23 cellular contexts compared by ENCODE assay signal in the genomic region with DNA sequence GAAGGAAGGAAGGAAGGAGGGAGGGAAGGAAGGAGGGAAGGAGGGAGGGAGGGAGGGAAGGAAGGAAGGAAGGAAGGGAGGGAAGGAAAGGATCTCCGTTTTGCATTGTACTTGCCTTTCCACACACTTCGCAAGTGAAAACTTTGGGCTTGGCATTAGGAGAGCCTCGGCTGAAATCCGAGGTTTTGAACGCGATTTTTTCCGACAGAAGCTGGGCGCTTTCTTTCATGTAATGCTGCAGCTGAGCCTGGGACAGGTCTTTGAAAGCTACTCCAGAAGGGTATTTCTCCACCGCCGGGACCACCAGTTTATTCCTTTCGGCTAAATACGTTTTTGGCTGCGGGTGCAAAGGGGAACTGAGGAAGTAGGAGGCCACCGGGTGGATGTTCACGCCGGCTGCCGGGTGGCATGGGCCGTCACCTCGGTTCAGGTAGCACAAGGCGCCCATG. TPM values are rescaled to one million over a fixed set of nuclear protein-coding genes. Genes with fewer than 3 reads are reported as not detected.
DNase-seq lines count a peak whose midpoint lies in the region; ATAC-seq and TF ChIP-seq lines count a peak whose summit lies in the region.
"Had no signal": no experiment of that assay in that cellular context is flagged by ENCODE, and none has a peak within 500 bp of the region (broad histone marks: within the 10 kb centered on the region; RNA-seq: fewer than 3 reads in every experiment).

No MANE protein-coding gene starts in this region.

- ATAC-seq in activated CD8-positive, alpha-beta memory T cell treated with anti-CD3 and anti-CD28 coated beads, Interleukin-2, amount 10 ng/mL, durations not matched to agents 7 days and 5 days, result no peak
- ATAC-seq in thoracic aorta (ENCODE audit: insufficient number of reproducible peaks, low FRiP score, low read depth) (no peak), T-cell (replicated peaks in 1 of 4) (no peak)
- ATAC-seq: activated CD4-positive, alpha-beta T cell treated with anti-CD3 and anti-CD28 coated beads for 36 hours; activated T-helper 17 cell treated with anti-CD3 and anti-CD28 coated beads, Interleukin-2, amount 50 U/mL, for 72 hours had no signal

- no peak for DNase-seq in activated CD8-positive, alpha-beta memory T cell treated with anti-CD3 and anti-CD28 coated beads, Interleukin-2, amount 10 ng/mL, durations not matched to agents 7 days and 5 days
- DNase-seq in activated CD8-positive, alpha-beta memory T cell treated with anti-CD3 and anti-CD28 coated beads for 24 hours, result no peak
- no peak for DNase-seq in NT2/D1 (ENCODE audit: low read depth, low spot score)
- no peak for DNase-seq in thoracic aorta (ENCODE audit: low spot score)
- DNase-seq in kidney glomerular epithelial cell (lab: John Stamatoyannopoulos, UW), result no peak
- DNase-seq in T-cell, result no peak
- DNase-seq in superior temporal gyrus (ENCODE audit: extremely low spot score), result no peak
- DNase-seq: ACHN; activated CD4-positive, alpha-beta T cell treated with anti-CD3 and anti-CD28 coated beads for 36 hours; KBM-7; lower lobe of right lung; NCI-H1694 treated with DMSO at 0.1 percent for 48 hours; NCI-H226; stimulated activated CD4-positive, alpha-beta T cell treated with anti-CD3 and anti-CD28 coated beads, Interleukin-2, amount 100 ng/mL, for 48 hours; SW 1271 had no signal

- POLR2A ChIA-PET in T-cell (lab: Charles Lee), result no interaction called here

- H3K36me3 ChIP-seq in NT2/D1 (ENCODE audit: insufficient read depth, insufficient read length, low read length), result no peaks in the 10 kb centered on the region
- no peaks in the 10 kb centered on the region for H3K36me3 ChIP-seq in iPS-15b (ENCODE audit: control insufficient read depth, insufficient read depth, low read length)
- H3K36me3 ChIP-seq in thoracic aorta, result no peaks in the 10 kb centered on the region
- H3K36me3 ChIP-seq: lower lobe of right lung had no signal

- no peak for TF ChIP-seq CTCF in thoracic aorta (IDR thresholded peaks at IDR 0.05)

- H3K27ac Mint-ChIP-seq in activated CD8-positive, alpha-beta memory T cell treated with anti-CD3 and anti-CD28 coated beads, Interleukin-2, amount 10 ng/mL, durations not matched to agents 7 days and 5 days, result peak overlapping the region; percentile 49
- no peak overlapping the region for H3K27ac Mint-ChIP-seq in T-cell
- H3K27ac Mint-ChIP-seq: activated CD4-positive, alpha-beta T cell treated with anti-CD3 and anti-CD28 coated beads for 36 hours; activated T-helper 17 cell treated with anti-CD3 and anti-CD28 coated beads, Interleukin-2, amount 50 U/mL, for 72 hours had no signal

- H3K4me1 ChIP-seq in NT2/D1 (ENCODE audit: insufficient read depth, insufficient read length) (peaks cover 17% of the 10 kb centered on the region), iPS-15b (ENCODE audit: control insufficient read depth, insufficient read depth, low read length) (peaks cover 8% of the 10 kb centered on the region), thoracic aorta (ENCODE audit: control insufficient read depth in 1 of 2, low read depth in 2 of 2) (peaks cover 8 to 39% of the 10 kb centered on the region in 2 donors)
- H3K4me1 ChIP-seq: parathyroid adenoma had no signal

- peaks cover 87% of the 10 kb centered on the region for H3K27me3 Mint-ChIP-seq in activated CD8-positive, alpha-beta memory T cell treated with anti-CD3 and anti-CD28 coated beads, Interleukin-2, amount 10 ng/mL, durations not matched to agents 7 days and 5 days
- H3K27me3 Mint-ChIP-seq in T-cell, result peaks cover 69 to 86% of the 10 kb centered on the region in 2 donors

- peaks cover 7% of the 10 kb centered on the region for H3K36me3 Mint-ChIP-seq in activated CD8-positive, alpha-beta memory T cell treated with anti-CD3 and anti-CD28 coated beads, Interleukin-2, amount 10 ng/mL, durations not matched to agents 7 days and 5 days
- no peaks in the 10 kb centered on the region for H3K36me3 Mint-ChIP-seq in T-cell

- H3K9me3 ChIP-seq in NT2/D1 (ENCODE audit: insufficient read depth, low read length) (no peaks in the 10 kb centered on the region), iPS-15b (ENCODE audit: control insufficient read depth, insufficient read depth, low read length) (no peaks in the 10 kb centered on the region), thoracic aorta (no peaks in the 10 kb centered on the region)
- H3K9me3 ChIP-seq: lower lobe of right lung had no signal

- peaks cover 2% of the 10 kb centered on the region for H3K9me3 Mint-ChIP-seq in activated CD8-positive, alpha-beta memory T cell treated with anti-CD3 and anti-CD28 coated beads, Interleukin-2, amount 10 ng/mL, durations not matched to agents 7 days and 5 days (ENCODE audit: low read depth)
- peaks cover 0 to 9% (median 0%) of the 10 kb centered on the region in 3 donors for H3K9me3 Mint-ChIP-seq in T-cell

- CTCF ChIA-PET in activated CD8-positive, alpha-beta memory T cell treated with anti-CD3 and anti-CD28 coated beads, Interleukin-2, amount 10 ng/mL, durations not matched to agents 7 days and 5 days (lab: Charles Lee), result no interaction called here
- CTCF ChIA-PET in T-cell (lab: Charles Lee), result no interaction called here

- H3K4me3 Mint-ChIP-seq in activated CD8-positive, alpha-beta memory T cell treated with anti-CD3 and anti-CD28 coated beads, Interleukin-2, amount 10 ng/mL, durations not matched to agents 7 days and 5 days, result no peak overlapping the region
- H3K4me3 Mint-ChIP-seq in T-cell, result no peak overlapping the region
- H3K4me3 Mint-ChIP-seq: activated CD4-positive, alpha-beta T cell treated with anti-CD3 and anti-CD28 coated beads for 36 hours; activated T-helper 17 cell treated with anti-CD3 and anti-CD28 coated beads, Interleukin-2, amount 50 U/mL, for 72 hours had no signal

- H3K27me3 ChIP-seq in NT2/D1 (ENCODE audit: insufficient read depth, insufficient read length) (peaks cover 100% of the 10 kb centered on the region), iPS-15b (ENCODE audit: control insufficient read depth, insufficient read depth, low read length) (peaks cover 100% of the 10 kb centered on the region), thoracic aorta (replicated peaks; ENCODE audit: insufficient read depth) (peaks cover 84% of the 10 kb centered on the region)

- H3K9ac ChIP-seq in NT2/D1 (ENCODE audit: insufficient read length, low read depth) (peak overlapping the region; percentile 64), iPS-15b (ENCODE audit: low read depth, low read length) (no peak overlapping the region)
- H3K9ac ChIP-seq: parathyroid adenoma had no signal

- H3K27ac ChIP-seq in thoracic aorta, result no peak overlapping the region
- H3K27ac ChIP-seq: HL-60, lower lobe of right lung, parathyroid adenoma had no signal

- peak overlapping the region; percentile 30 for H3K4me3 ChIP-seq in NT2/D1 (ENCODE audit: insufficient read length, low read depth)
- peak overlapping the region; percentile 58 for H3K4me3 ChIP-seq in iPS-15b (ENCODE audit: low read depth, low read length)
- H3K4me3 ChIP-seq in thoracic aorta, result peak overlapping the region; percentile 26
- H3K4me3 ChIP-seq: lower lobe of right lung had no signal

- no peaks in the 10 kb centered on the region for H3K4me1 Mint-ChIP-seq in activated CD8-positive, alpha-beta memory T cell treated with anti-CD3 and anti-CD28 coated beads, Interleukin-2, amount 10 ng/mL, durations not matched to agents 7 days and 5 days
- peaks cover 0 to 2% (median 0%) of the 10 kb centered on the region in 3 donors for H3K4me1 Mint-ChIP-seq in T-cell
- H3K4me1 Mint-ChIP-seq: activated CD4-positive, alpha-beta T cell treated with anti-CD3 and anti-CD28 coated beads for 36 hours had no signal

RNA-seq across cellular contexts. Expression of a gene that starts 1.0 kb away (rescaled TPM):
- not detected for total RNA-seq in activated CD8-positive, alpha-beta memory T cell treated with anti-CD3 and anti-CD28 coated beads, Interleukin-2, amount 10 ng/mL, durations not matched to agents 7 days and 5 days
- total RNA-seq in thoracic aorta (not detected), T-cell (not detected)
- total RNA-seq: activated CD4-positive, alpha-beta T cell treated with anti-CD3 and anti-CD28 coated beads for 36 hours; activated T-helper 17 cell treated with anti-CD3 and anti-CD28 coated beads, Interleukin-2, amount 50 U/mL, for 72 hours; bronchial epithelial cell; dermis blood vessel endothelial cell; lower lobe of right lung; skeletal muscle tissue; ureter had no signal
